24 cellular contexts compared by ENCODE assay signal in the genomic region with DNA sequence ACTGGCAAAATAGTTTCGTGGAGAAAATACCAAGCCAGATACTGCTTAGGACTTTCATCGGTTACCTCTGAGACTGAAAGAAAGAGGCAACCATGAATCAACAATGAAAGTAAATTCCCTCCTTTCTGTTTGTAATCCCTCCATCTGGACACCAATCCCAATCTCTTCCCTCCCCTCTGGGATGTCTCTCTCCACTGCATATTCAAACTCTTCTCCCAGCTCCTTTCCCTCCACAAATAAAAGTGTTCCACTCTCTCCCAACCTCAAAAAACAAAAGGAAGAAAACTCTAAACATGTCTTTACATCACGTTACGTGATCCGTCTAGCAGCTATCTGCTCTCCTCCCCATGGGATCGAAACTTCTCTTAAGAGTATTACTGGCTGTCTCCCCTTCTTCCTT. TPM values are rescaled to one million over a fixed set of nuclear protein-coding genes. Genes with fewer than 3 reads are reported as not detected.
"Had no signal": no experiment of that assay in that cellular context is flagged by ENCODE, and none has a peak within 500 bp of the region (broad histone marks: within the 10 kb centered on the region; RNA-seq: fewer than 3 reads in every experiment).

No MANE protein-coding gene starts in this region.

- H3K27me3 Mint-ChIP-seq: activated naive CD8-positive, alpha-beta T cell treated with anti-CD3 and anti-CD28 coated beads for 36 hours had no signal

- H3K4me3 ChIP-seq: colonic mucosa, dorsolateral prefrontal cortex, esophagus squamous epithelium, gastrocnemius medialis, right lobe of liver, skin epidermis, thyroid gland had no signal

- FAIRE-seq: astrocyte, urothelium cell line had no signal

- H3K36me3 Mint-ChIP-seq: activated naive CD8-positive, alpha-beta T cell treated with anti-CD3 and anti-CD28 coated beads for 36 hours; WTC11 had no signal

- DNase-seq: activated CD4-positive, alpha-beta T cell treated with anti-CD3 and anti-CD28 coated beads, Interleukin-2, amount 50 U/mL, for 4 hours; activated CD8-positive, alpha-beta memory T cell treated with anti-CD3 and anti-CD28 coated beads for 24 hours; activated CD8-positive, alpha-beta memory T cell treated with anti-CD3 and anti-CD28 coated beads, Interleukin-2, amount 50 U/mL, for 4 hours; activated naive CD8-positive, alpha-beta T cell treated with anti-CD3 and anti-CD28 coated beads for 36 hours; activated T-cell treated with anti-CD3 and anti-CD28 coated beads, Interleukin-2, amount 50 U/mL, for 24 hours; colonic mucosa; dorsolateral prefrontal cortex; esophagus squamous epithelium; gastrocnemius medialis; head of caudate nucleus; hypothalamus; occipital lobe; right lobe of liver; stimulated activated CD4-positive, alpha-beta T cell treated with anti-CD3 and anti-CD28 coated beads, Interleukin-1b, Interleukin-23, amount 100 ng/mL, for 48 hours; substantia nigra; T-helper 9 cell; thyroid gland had no signal

- H3K4me1 ChIP-seq: colonic mucosa, esophagus squamous epithelium, gastrocnemius medialis, right lobe of liver, thyroid gland had no signal

- H3K27me3 ChIP-seq: colonic mucosa, esophagus squamous epithelium, gastrocnemius medialis, right lobe of liver, thyroid gland had no signal

- H3K4me1 Mint-ChIP-seq: activated T-helper 17 cell treated with anti-CD3 and anti-CD28 coated beads, Interleukin-2, amount 50 U/mL, for 72 hours; nephron had no signal

- H3K27ac ChIP-seq: colonic mucosa, dorsolateral prefrontal cortex, esophagus squamous epithelium, gastrocnemius medialis, right lobe of liver, skin epidermis, thyroid gland had no signal

- H3K9me3 Mint-ChIP-seq: activated naive CD8-positive, alpha-beta T cell treated with anti-CD3 and anti-CD28 coated beads for 36 hours; activated T-cell treated with anti-CD3 and anti-CD28 coated beads, Interleukin-2, amount 50 U/mL, for 24 hours; activated T-helper 17 cell treated with anti-CD3 and anti-CD28 coated beads, Interleukin-2, amount 50 U/mL, for 72 hours; nephron; stimulated activated naive CD8-positive, alpha-beta T cell treated with anti-CD3 and anti-CD28 coated beads, Interleukin-15, Interleukin-2, amounts not matched to agents 100 ng/mL and 50 ng/mL, for 24 hours; WTC11 had no signal

- H3K36me3 ChIP-seq: colonic mucosa, esophagus squamous epithelium, gastrocnemius medialis, right lobe of liver, thyroid gland had no signal

- H3K9me3 ChIP-seq: colonic mucosa, esophagus squamous epithelium, gastrocnemius medialis, right lobe of liver, thyroid gland had no signal

- H3K27ac Mint-ChIP-seq: activated naive CD8-positive, alpha-beta T cell treated with anti-CD3 and anti-CD28 coated beads for 36 hours; activated T-cell treated with anti-CD3 and anti-CD28 coated beads, Interleukin-2, amount 50 U/mL, for 24 hours; activated T-helper 17 cell treated with anti-CD3 and anti-CD28 coated beads, Interleukin-2, amount 50 U/mL, for 72 hours; stimulated activated naive CD8-positive, alpha-beta T cell treated with anti-CD3 and anti-CD28 coated beads, Interleukin-15, Interleukin-2, amounts not matched to agents 100 ng/mL and 50 ng/mL, for 24 hours; WTC11 had no signal

- H3K4me3 Mint-ChIP-seq: activated naive CD8-positive, alpha-beta T cell treated with anti-CD3 and anti-CD28 coated beads for 36 hours; activated T-cell treated with anti-CD3 and anti-CD28 coated beads, Interleukin-2, amount 50 U/mL, for 24 hours; activated T-helper 17 cell treated with anti-CD3 and anti-CD28 coated beads, Interleukin-2, amount 50 U/mL, for 72 hours; nephron; stimulated activated naive CD8-positive, alpha-beta T cell treated with anti-CD3 and anti-CD28 coated beads, Interleukin-15, Interleukin-2, amounts not matched to agents 100 ng/mL and 50 ng/mL, for 24 hours; WTC11 had no signal

RNA-seq across cellular contexts. Expression of a gene that starts 55.2 kb away (rescaled TPM):
- total RNA-seq: activated naive CD8-positive, alpha-beta T cell treated with anti-CD3 and anti-CD28 coated beads for 36 hours; activated T-helper 17 cell treated with anti-CD3 and anti-CD28 coated beads, Interleukin-2, amount 50 U/mL, for 72 hours had no signal
